Comparison of ENCODE assay signal across 20 cellular contexts in the genomic region with DNA sequence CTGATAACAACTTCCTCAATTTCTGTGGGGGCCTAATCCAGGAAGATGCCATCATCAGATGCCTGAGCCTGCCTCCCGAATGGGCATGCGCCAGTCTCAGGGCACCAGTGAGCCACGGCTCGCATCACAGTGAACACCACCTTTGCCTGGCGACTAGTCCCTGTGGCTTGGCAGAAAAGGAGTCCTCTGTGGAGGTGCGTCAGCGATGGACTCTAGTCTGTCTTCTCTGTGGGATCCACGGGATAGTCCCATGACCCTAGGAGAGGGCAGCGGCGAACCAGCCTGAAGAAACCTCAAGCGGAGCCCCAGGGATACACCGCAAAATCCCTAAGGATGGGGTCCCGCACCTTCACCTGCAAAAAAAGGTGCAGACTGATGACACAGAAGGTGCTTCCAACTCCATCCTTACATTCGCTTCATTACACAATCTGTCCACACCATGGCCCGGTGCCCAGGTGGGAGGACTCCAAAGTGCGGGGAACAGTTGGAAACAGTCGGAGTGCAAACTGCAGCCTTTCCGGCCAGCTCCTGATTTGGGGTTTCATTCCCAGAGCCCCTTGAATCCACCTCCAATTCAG. TPM values are rescaled to one million over a fixed set of nuclear protein-coding genes. Genes with fewer than 3 reads are reported as not detected.
A peak's percentile ranks its signal among the peaks of the same experiment; 100 is the strongest.
DNase-seq lines count a peak whose midpoint lies in the region; ATAC-seq, FAIRE-seq and TF ChIP-seq lines count a peak whose summit lies in the region.
"Had no signal": no experiment of that assay in that cellular context is flagged by ENCODE, and none has a peak within 500 bp of the region (broad histone marks: within the 10 kb centered on the region; RNA-seq: fewer than 3 reads in every experiment).

No MANE protein-coding gene starts in this region.

- H3K9me2 ChIP-seq in SK-N-SH: no peaks in the 10 kb centered on the region

- no peak for TF ChIP-seq CTCF in activated CD8-positive, alpha-beta T cell treated with anti-CD3 and anti-CD28 coated beads for 36 hours (IDR thresholded peaks at IDR 0.05)
- no peak for TF ChIP-seq CTCF in bronchial epithelial cell (IDR thresholded peaks at IDR 0.05; ENCODE audit: insufficient read depth, low read length, severe bottlenecking)
- no peak for TF ChIP-seq CTCF in osteocyte (IDR thresholded peaks at IDR 0.05)
- no peak for TF ChIP-seq CTCF in SK-N-SH (IDR thresholded peaks at IDR 0.05)

- WGBS in SK-N-SH (ENCODE audit: low lambda C conversion rate): 43% methylated on average over 17 of the region's 18 CpGs

- DNase-seq in activated CD8-positive, alpha-beta T cell treated with anti-CD3 and anti-CD28 coated beads, Interleukin-2, amount 10 ng/mL, durations not matched to agents 7 days and 5 days: peak; percentile 10
- no peak for DNase-seq in activated CD8-positive, alpha-beta T cell treated with anti-CD3 and anti-CD28 coated beads for 36 hours
- DNase-seq in H7 (peak; percentile 7), bronchial epithelial cell (ENCODE audit: low read depth) (no peak), osteocyte (ENCODE audit: extremely low spot score, unreplicated experiment) (peak; percentile 72), NCI-H524 treated with DMSO at 0.1 percent for 48 hours (lab: John Stamatoyannopoulos, UW) (no peak), HPDE6-E6E7 (ENCODE audit: extremely low spot score) (no peak), SK-N-SH (no peak)
- DNase-seq: CD4-positive, alpha-beta T cell; COR-L47; DMS 273 treated with DMSO at 0.1 percent for 48 hours; DMS79 treated with DMSO at 0.1 percent for 48 hours; Kasumi-1; NCI-H1417; NCI-H1694 treated with DMSO at 0.1 percent for 48 hours; NCI-H2081 treated with DMSO at 0.1 percent for 48 hours; NK-92 treated with Interleukin-12 subunit alpha and Interleukin-12 subunit beta, amount 100 ng/mL, for 24 hours had no signal

- no peak for TF ChIP-seq RAD21 in SK-N-SH (IDR thresholded peaks at IDR 0.05; ENCODE audit: low read length)

- no peaks in the 10 kb centered on the region for H3K9me3 Mint-ChIP-seq in activated CD8-positive, alpha-beta T cell treated with anti-CD3 and anti-CD28 coated beads, Interleukin-2, amount 10 ng/mL, durations not matched to agents 7 days and 5 days (ENCODE audit: insufficient read depth)
- peaks cover 7% of the 10 kb centered on the region for H3K9me3 Mint-ChIP-seq in activated CD8-positive, alpha-beta T cell treated with anti-CD3 and anti-CD28 coated beads for 36 hours
- peaks cover 13% of the 10 kb centered on the region for H3K9me3 Mint-ChIP-seq in osteocyte (ENCODE audit: unreplicated experiment)
- H3K9me3 Mint-ChIP-seq: CD4-positive, alpha-beta T cell had no signal

- H3K36me3 ChIP-seq in H7 (replicated peaks; ENCODE audit: control insufficient read depth, insufficient read depth, low read length) (no peaks in the 10 kb centered on the region), bronchial epithelial cell (ENCODE audit: control insufficient read depth, insufficient read depth, low read length) (no peaks in the 10 kb centered on the region), SK-N-SH (replicated peaks in 1 of 2; ENCODE audit: control insufficient read depth in 1 of 2, insufficient read depth in 2 of 2, low read length in 1 of 2) (no peaks in the 10 kb centered on the region)
- H3K36me3 ChIP-seq: HAP-1 had no signal

- no peaks in the 10 kb centered on the region for H3K79me2 ChIP-seq in SK-N-SH (ENCODE audit: insufficient read depth)

- H3K4me3 ChIP-seq in H7 (ENCODE audit: insufficient read depth, low read depth, low read length): no peak overlapping the region
- H3K4me3 ChIP-seq in bronchial epithelial cell (ENCODE audit: low read depth, low read length): no peak overlapping the region
- no peak overlapping the region for H3K4me3 ChIP-seq in SK-N-SH (ENCODE audit: low read depth in 2 of 2, low read length in 1 of 2)
- H3K4me3 ChIP-seq: BLaER1, GM12878, HAP-1 had no signal

- no peaks in the 10 kb centered on the region for H4K20me1 ChIP-seq in SK-N-SH (ENCODE audit: insufficient read depth)
- H4K20me1 ChIP-seq: BLaER1 had no signal

- peak; percentile 77 for FAIRE-seq in bronchial epithelial cell (lab: Jason Lieb, UNC)
- FAIRE-seq: GM12878 had no signal

- no peak overlapping the region for H3K4me2 ChIP-seq in SK-N-SH
- H3K4me2 ChIP-seq: BLaER1 had no signal

- H3K27me3 ChIP-seq in H7 (ENCODE audit: control insufficient read depth, insufficient read depth, low read length) (no peaks in the 10 kb centered on the region), bronchial epithelial cell (ENCODE audit: control insufficient read depth, insufficient read depth, low read length) (peaks cover 1% of the 10 kb centered on the region), SK-N-SH (ENCODE audit: insufficient read depth) (no peaks in the 10 kb centered on the region; the same call in 1 of the 2 replicates)
- H3K27me3 ChIP-seq: BLaER1 had no signal

- ATAC-seq in activated CD8-positive, alpha-beta T cell treated with anti-CD3 and anti-CD28 coated beads, Interleukin-2, amount 10 ng/mL, durations not matched to agents 7 days and 5 days: no peak
- ATAC-seq in activated CD8-positive, alpha-beta T cell treated with anti-CD3 and anti-CD28 coated beads for 36 hours: no peak
- ATAC-seq: GM12878 had no signal

- H3K27ac Mint-ChIP-seq in activated CD8-positive, alpha-beta T cell treated with anti-CD3 and anti-CD28 coated beads, Interleukin-2, amount 10 ng/mL, durations not matched to agents 7 days and 5 days: no peak overlapping the region
- H3K27ac Mint-ChIP-seq in activated CD8-positive, alpha-beta T cell treated with anti-CD3 and anti-CD28 coated beads for 36 hours: no peak overlapping the region
- no peak overlapping the region for H3K27ac Mint-ChIP-seq in osteocyte (ENCODE audit: unreplicated experiment)
- H3K27ac Mint-ChIP-seq: CD4-positive, alpha-beta T cell had no signal

- H3F3A ChIP-seq in SK-N-SH (replicated peaks; ENCODE audit: insufficient read depth): no peaks in the 10 kb centered on the region

- no peaks in the 10 kb centered on the region for H3K4me1 Mint-ChIP-seq in activated CD8-positive, alpha-beta T cell treated with anti-CD3 and anti-CD28 coated beads, Interleukin-2, amount 10 ng/mL, durations not matched to agents 7 days and 5 days (ENCODE audit: low read depth)
- no peaks in the 10 kb centered on the region for H3K4me1 Mint-ChIP-seq in activated CD8-positive, alpha-beta T cell treated with anti-CD3 and anti-CD28 coated beads for 36 hours (ENCODE audit: low read depth)
- no peaks in the 10 kb centered on the region for H3K4me1 Mint-ChIP-seq in osteocyte (ENCODE audit: unreplicated experiment)

- no peak overlapping the region for H3K27ac ChIP-seq in SK-N-SH (ENCODE audit: low read depth in 2 of 2, low read length in 1 of 2)
- H3K27ac ChIP-seq: BLaER1 had no signal

- H3K9me3 ChIP-seq in SK-N-SH: no peaks in the 10 kb centered on the region
- H3K9me3 ChIP-seq: HAP-1 had no signal

- no peak overlapping the region for H3K4me3 Mint-ChIP-seq in activated CD8-positive, alpha-beta T cell treated with anti-CD3 and anti-CD28 coated beads, Interleukin-2, amount 10 ng/mL, durations not matched to agents 7 days and 5 days
- H3K4me3 Mint-ChIP-seq in activated CD8-positive, alpha-beta T cell treated with anti-CD3 and anti-CD28 coated beads for 36 hours: no peak overlapping the region
- no peak overlapping the region for H3K4me3 Mint-ChIP-seq in osteocyte (ENCODE audit: unreplicated experiment)
- H3K4me3 Mint-ChIP-seq: CD4-positive, alpha-beta T cell had no signal

- intact Hi-C loops in activated CD8-positive, alpha-beta T cell treated with anti-CD3 and anti-CD28 coated beads for 36 hours (cut with micrococcal nuclease): no loop called here

- CTCF ChIA-PET in activated CD8-positive, alpha-beta T cell treated with anti-CD3 and anti-CD28 coated beads, Interleukin-2, amount 10 ng/mL, durations not matched to agents 7 days and 5 days (lab: Charles Lee): no interaction called here
- CTCF ChIA-PET in activated CD8-positive, alpha-beta T cell treated with anti-CD3 and anti-CD28 coated beads for 36 hours (lab: Charles Lee): no interaction called here
- CTCF ChIA-PET in SK-N-SH (lab: Yijun Ruan, JAX): no interaction called here

- H3K27me3 Mint-ChIP-seq in activated CD8-positive, alpha-beta T cell treated with anti-CD3 and anti-CD28 coated beads, Interleukin-2, amount 10 ng/mL, durations not matched to agents 7 days and 5 days (ENCODE audit: low read depth): no peaks in the 10 kb centered on the region
- H3K27me3 Mint-ChIP-seq in activated CD8-positive, alpha-beta T cell treated with anti-CD3 and anti-CD28 coated beads for 36 hours: no peaks in the 10 kb centered on the region
- no peaks in the 10 kb centered on the region for H3K27me3 Mint-ChIP-seq in osteocyte (ENCODE audit: unreplicated experiment)
- H3K27me3 Mint-ChIP-seq: CD4-positive, alpha-beta T cell had no signal

- H3K4me1 ChIP-seq in SK-N-SH (ENCODE audit: control insufficient read depth in 1 of 2, insufficient read depth in 2 of 2, low read depth in 1 of 2, low read length in 1 of 2): no peaks in the 10 kb centered on the region
- H3K4me1 ChIP-seq: BLaER1, HAP-1 had no signal

- TF ChIP-seq EP300 in SK-N-SH (IDR thresholded peaks at IDR 0.05; ENCODE audit: borderline replicate concordance in 1 of 2, low read depth in 1 of 2, low read length in 1 of 2): no peak

- H3K36me3 Mint-ChIP-seq in activated CD8-positive, alpha-beta T cell treated with anti-CD3 and anti-CD28 coated beads, Interleukin-2, amount 10 ng/mL, durations not matched to agents 7 days and 5 days (ENCODE audit: low read depth): no peaks in the 10 kb centered on the region
- H3K36me3 Mint-ChIP-seq in activated CD8-positive, alpha-beta T cell treated with anti-CD3 and anti-CD28 coated beads for 36 hours (ENCODE audit: low read depth): no peaks in the 10 kb centered on the region
- no peaks in the 10 kb centered on the region for H3K36me3 Mint-ChIP-seq in osteocyte (ENCODE audit: unreplicated experiment)

- no peak overlapping the region for H3K9ac ChIP-seq in SK-N-SH
- H3K9ac ChIP-seq: BLaER1 had no signal

- no peak overlapping the region for H2AFZ ChIP-seq in SK-N-SH (ENCODE audit: low read depth)

- POLR2A ChIA-PET in activated CD8-positive, alpha-beta T cell treated with anti-CD3 and anti-CD28 coated beads, Interleukin-2, amount 10 ng/mL, durations not matched to agents 7 days and 5 days (lab: Charles Lee): no interaction called here
- POLR2A ChIA-PET in activated CD8-positive, alpha-beta T cell treated with anti-CD3 and anti-CD28 coated beads for 36 hours (lab: Charles Lee): no interaction called here
- POLR2A ChIA-PET in SK-N-SH (lab: Yijun Ruan, JAX): no interaction called here

RNA-seq across cellular contexts. Expression of a gene that starts 35.1 kb away (rescaled TPM):
- 10 to 100 TPM; 10.6 to 11.8 TPM for total RNA-seq in activated CD8-positive, alpha-beta T cell treated with anti-CD3 and anti-CD28 coated beads, Interleukin-2, amount 10 ng/mL, durations not matched to agents 7 days and 5 days
- total RNA-seq in activated CD8-positive, alpha-beta T cell treated with anti-CD3 and anti-CD28 coated beads for 36 hours: 10 to 100 TPM; 11.3 to 11.9 TPM
- 0.97 and 3.9 TPM in 2 replicates for total RNA-seq in H7 (2014; rRNA removed; shearing (Covaris generic))
- total RNA-seq in bronchial epithelial cell (2.6 and 3.1 TPM in 2 replicates), osteocyte (1.8 and 2.8 TPM in 2 replicates)
- polyA plus RNA-seq in SK-N-SH (2012; rRNA removed): 2.3 and 3.0 TPM in 2 replicates
- 2.8 and 3.1 TPM in 2 replicates for polyA plus RNA-seq in SK-N-SH (2012; cell fraction: cytosol; rRNA removed)
- 1.1 and 2.0 TPM in 2 replicates for polyA plus RNA-seq in SK-N-SH (2012; cell fraction: nucleus; rRNA removed)

Comparison
In these comparisons a context has a peak if more than half of its experiments do, and no peak if none do; other contexts are left out.
1. DNase-seq: peak in activated CD8-positive, alpha-beta T cell treated with anti-CD3 and anti-CD28 coated beads, Interleukin-2, amount 10 ng/mL, durations not matched to agents 7 days and 5 days (single experiment), H7 (single experiment) and osteocyte (single experiment); none in activated CD8-positive, alpha-beta T cell treated with anti-CD3 and anti-CD28 coated beads for 36 hours (single experiment), bronchial epithelial cell (single experiment), NCI-H524 treated with DMSO at 0.1 percent for 48 hours (single experiment), HPDE6-E6E7 (single experiment) and SK-N-SH (single experiment).